ENCODE assay signal across 17 cellular contexts in genomic region chr7:46035166-46035565, GRCh38.
DNase-seq lines count a peak whose midpoint lies in the region; ATAC-seq and TF ChIP-seq lines count a peak whose summit lies in the region.
"Had no signal": no experiment of that assay in that cellular context is flagged by ENCODE, and none has a peak within 500 bp of the region (broad histone marks: within the 10 kb centered on the region; RNA-seq: fewer than 3 reads in every experiment).

No MANE protein-coding gene starts in this region.

- peak overlapping the region; percentile 12 for H2AFZ ChIP-seq in osteoblast (ENCODE audit: low read length)

- H3K27ac ChIP-seq in RWPE2 (ENCODE audit: poor library complexity, severe bottlenecking) (peak overlapping the region; percentile 16), osteoblast (ENCODE audit: low read depth, low read length) (peak overlapping the region; percentile 88)
- H3K27ac ChIP-seq: SJSA1 had no signal

- H4K20me1 ChIP-seq in osteoblast (ENCODE audit: insufficient read depth, low read length), result no peaks in the 10 kb centered on the region

- no peak for TF ChIP-seq CTCF in HFFc6 (IDR thresholded peaks at IDR 0.05)
- no peak for TF ChIP-seq CTCF in RWPE2 (IDR thresholded peaks at IDR 0.05; ENCODE audit: poor library complexity, severe bottlenecking)
- TF ChIP-seq CTCF in osteoblast (IDR thresholded peaks at IDR 0.05; ENCODE audit: extremely low read depth, low read depth, low read length), result no peak

- H3K4me1 ChIP-seq in RWPE2 (ENCODE audit: insufficient read depth, poor library complexity, severe bottlenecking) (peaks cover 1% of the 10 kb centered on the region), osteoblast (ENCODE audit: insufficient read depth, low read length) (peaks cover 25% of the 10 kb centered on the region)
- H3K4me1 ChIP-seq: HAP-1 had no signal

- ATAC-seq in RWPE2 (ENCODE audit: low read depth) (no peak), GM19395 (IDR thresholded peaks at IDR 0.05; ENCODE audit: unreplicated experiment) (no peak), HG03565 (IDR thresholded peaks at IDR 0.05; ENCODE audit: unreplicated experiment) (no peak)
- ATAC-seq in activated CD4-positive, CD25-positive, alpha-beta regulatory T cell treated with anti-CD3 and anti-CD28 coated beads, Interleukin-2, amount 50 U/mL, for 24 hours, result no peak

- H3K27me3 Mint-ChIP-seq in HFFc6 (ENCODE audit: insufficient read depth), result 0 out of 2 replicates have a peak, but pooled peaks cover 1% of the 10 kb centered on the region

- H3K4me3 ChIP-seq in RWPE2 (ENCODE audit: severe bottlenecking), result no peak overlapping the region
- no peak overlapping the region for H3K4me3 ChIP-seq in osteoblast (ENCODE audit: insufficient read depth, low read length)
- H3K4me3 ChIP-seq: HAP-1, SJSA1 had no signal

- H3K36me3 ChIP-seq in RWPE2 (ENCODE audit: low read depth) (no peaks in the 10 kb centered on the region), osteoblast (ENCODE audit: insufficient read depth, low read length) (no peaks in the 10 kb centered on the region)
- H3K36me3 ChIP-seq: HAP-1, SJSA1 had no signal

- H3K9me3 Mint-ChIP-seq in HFFc6, result no peaks in the 10 kb centered on the region

- DNase-seq in HFFc6, result no peak
- no peak for DNase-seq in RWPE2 (ENCODE audit: low spot score)
- DNase-seq in osteoblast (ENCODE audit: insufficient read length, low spot score, missing footprints), result no peak
- DNase-seq in globus pallidus (ENCODE audit: low spot score), result no peak
- DNase-seq: DMS79 treated with DMSO at 0.1 percent for 48 hours, GDM1, Kasumi-1, MM.1S, NCI-H1092, NCI-H146, NCI-H510A had no signal

- no peak overlapping the region for H3K4me3 Mint-ChIP-seq in HFFc6
- H3K4me3 Mint-ChIP-seq: CD14-positive monocyte had no signal

- no peaks in the 10 kb centered on the region for H3K79me2 ChIP-seq in osteoblast (ENCODE audit: insufficient read depth, low read length)

- peak overlapping the region; percentile 7 for H3K4me2 ChIP-seq in osteoblast (ENCODE audit: insufficient read depth, low read length)

- H3K27ac Mint-ChIP-seq in HFFc6, result peak overlapping the region; percentile 66
- H3K27ac Mint-ChIP-seq: CD14-positive monocyte had no signal

- H3K9me3 ChIP-seq in RWPE2 (ENCODE audit: severe bottlenecking) (no peaks in the 10 kb centered on the region), osteoblast (ENCODE audit: low read depth, low read length) (no peaks in the 10 kb centered on the region)
- H3K9me3 ChIP-seq: HAP-1, SJSA1 had no signal

- peaks cover 39% of the 10 kb centered on the region for H3K4me1 Mint-ChIP-seq in HFFc6 (ENCODE audit: low read depth)
- H3K4me1 Mint-ChIP-seq: CD14-positive monocyte had no signal

- H3K36me3 Mint-ChIP-seq in HFFc6 (ENCODE audit: low read depth), result no peaks in the 10 kb centered on the region
- H3K36me3 Mint-ChIP-seq: CD14-positive monocyte had no signal

- H3K27me3 ChIP-seq in RWPE2 (ENCODE audit: insufficient read depth, poor library complexity, severe bottlenecking), result no peaks in the 10 kb centered on the region
- H3K27me3 ChIP-seq in osteoblast (ENCODE audit: insufficient read depth, low read length), result no peaks in the 10 kb centered on the region
- H3K27me3 ChIP-seq: SJSA1 had no signal
